14 cellular contexts compared by ENCODE assay signal in the genomic region with DNA sequence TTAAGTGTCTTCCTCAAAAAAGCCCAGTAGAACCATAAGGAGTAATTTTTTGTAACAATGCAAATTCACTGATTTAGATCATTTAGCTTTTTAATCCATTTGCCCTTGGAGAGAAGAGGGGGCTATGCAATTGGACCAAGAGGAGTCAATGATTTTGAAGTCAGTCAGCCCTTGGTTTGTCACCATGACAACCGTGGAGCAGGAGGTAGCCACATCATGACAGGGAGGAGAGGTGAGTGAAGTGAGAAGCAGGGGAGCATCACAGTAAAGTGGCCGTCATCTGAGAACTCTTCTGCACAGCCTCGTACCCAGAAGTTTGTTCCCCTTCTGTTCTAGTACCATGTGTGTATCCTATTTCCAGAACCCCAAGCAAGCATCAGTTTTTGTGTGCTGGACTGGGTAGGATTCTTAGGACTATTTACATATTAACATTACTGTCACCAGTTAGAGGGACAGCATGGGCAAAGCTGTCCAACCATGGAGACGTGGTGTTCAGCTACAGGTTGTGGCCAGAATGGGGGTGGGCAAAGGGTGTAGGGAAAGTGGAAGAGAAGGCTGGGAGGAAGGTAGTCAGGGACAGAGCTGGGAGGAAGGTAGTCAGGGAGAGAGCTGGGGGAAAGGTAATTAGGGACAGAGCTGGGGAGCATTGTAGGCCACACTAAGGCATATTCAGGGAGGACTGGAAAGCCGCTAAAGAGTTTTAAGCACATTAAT. TPM values are rescaled to one million over a fixed set of nuclear protein-coding genes. Genes with fewer than 3 reads are reported as not detected.
DNase-seq lines count a peak whose midpoint lies in the region; ATAC-seq and TF ChIP-seq lines count a peak whose summit lies in the region.
"Had no signal": no experiment of that assay in that cellular context is flagged by ENCODE, and none has a peak within 500 bp of the region (broad histone marks: within the 10 kb centered on the region; RNA-seq: fewer than 3 reads in every experiment).

No MANE protein-coding gene starts in this region.

- H3K9me3 Mint-ChIP-seq in Caco-2 (ENCODE audit: unreplicated experiment) = no peaks in the 10 kb centered on the region
- peaks cover 10% of the 10 kb centered on the region for H3K9me3 Mint-ChIP-seq in nephron progenitor cell
- H3K9me3 Mint-ChIP-seq: stimulated activated naive CD8-positive, alpha-beta T cell treated with anti-CD3 and anti-CD28 coated beads, Interleukin-15, Interleukin-2, amounts not matched to agents 100 ng/mL and 50 ng/mL, for 24 hours; T-helper 1 cell treated with Interleukin-12 subunit alpha and Interleukin-12 subunit beta and Interleukin-4 antibody, amounts not matched to agents 30 μg/mL and 1 μg/mL, for 36 hours had no signal

- H3K27me3 ChIP-seq in Caco-2 (replicated peaks; ENCODE audit: control insufficient read depth, insufficient read depth, low read length) = no peaks in the 10 kb centered on the region
- H3K27me3 ChIP-seq: BLaER1 treated with 17β-estradiol and CSF1 and Interleukin-3, amounts not matched to agents 10 nM and 100 nM had no signal

- intact Hi-C loops in Caco-2 (cut with micrococcal nuclease; ENCODE audit: unreplicated experiment) = no loop called here

- TF ChIP-seq CTCF in Caco-2 (IDR thresholded peaks at IDR 0.05; ENCODE audit: insufficient read depth in 1 of 2, low read depth in 1 of 2, low read length in 1 of 2, severe bottlenecking in 1 of 2, unreplicated experiment in 1 of 2) = no peak
- no peak for TF ChIP-seq CTCF in nephron progenitor cell (IDR thresholded peaks at IDR 0.05)
- no peak for TF ChIP-seq CTCF in GM10248 (IDR thresholded peaks at IDR 0.05; ENCODE audit: control extremely low read depth, extremely low read depth, low read depth, missing control alignments)

- DNase-seq in Caco-2 (no peak), NCI-H526 (lab: John Stamatoyannopoulos, UW) (peak; percentile 63 to 70), cerebellum (ENCODE audit: low spot score) (peak; percentile 23), nephron progenitor cell (no peak), NCI-H2171 (lab: John Stamatoyannopoulos, UW) (no peak), EL (no peak), GM10248 (ENCODE audit: extremely low spot score) (no peak)
- DNase-seq: activated CD4-positive, alpha-beta T cell treated with anti-CD3 and anti-CD28 coated beads, Interleukin-2, amount 50 U/mL, for 1 hour; activated gamma-delta T cell; NCI-H1092 had no signal

- H3K27me3 Mint-ChIP-seq in Caco-2 (ENCODE audit: insufficient read depth, unreplicated experiment) (no peaks in the 10 kb centered on the region), nephron progenitor cell (ENCODE audit: low read depth, poor library complexity) (no peaks in the 10 kb centered on the region)
- H3K27me3 Mint-ChIP-seq: stimulated activated naive CD8-positive, alpha-beta T cell treated with anti-CD3 and anti-CD28 coated beads, Interleukin-15, Interleukin-2, amounts not matched to agents 100 ng/mL and 50 ng/mL, for 24 hours had no signal

- BruUV-seq in Caco-2 (replicated peaks; lab: Mats Ljungman, UMichigan) = no TSS peak

- POLR2A ChIA-PET in Caco-2 (lab: Charles Lee) = no interaction called here
- POLR2A ChIA-PET in GM10248 (lab: Yijun Ruan, JAX) = interaction anchor here (0.6 kb wide), 1 partner anchor 153 kb away, joined by 3 read pairs; no protein-coding TSS in a partner anchor

- H3K36me3 ChIP-seq in Caco-2 (ENCODE audit: control insufficient read depth, insufficient read depth, low read length) = no peaks in the 10 kb centered on the region

- no peaks in the 10 kb centered on the region for H3K4me1 Mint-ChIP-seq in Caco-2 (ENCODE audit: low read depth, unreplicated experiment)
- H3K4me1 Mint-ChIP-seq in nephron progenitor cell = peaks cover 54% of the 10 kb centered on the region

- H3K27ac Mint-ChIP-seq in Caco-2 (ENCODE audit: unreplicated experiment) = peak overlapping the region; percentile 27
- peak overlapping the region; percentile 82 for H3K27ac Mint-ChIP-seq in nephron progenitor cell
- H3K27ac Mint-ChIP-seq: stimulated activated naive CD8-positive, alpha-beta T cell treated with anti-CD3 and anti-CD28 coated beads, Interleukin-15, Interleukin-2, amounts not matched to agents 100 ng/mL and 50 ng/mL, for 24 hours; T-helper 1 cell treated with Interleukin-12 subunit alpha and Interleukin-12 subunit beta and Interleukin-4 antibody, amounts not matched to agents 30 μg/mL and 1 μg/mL, for 36 hours had no signal

- no peaks in the 10 kb centered on the region for H3K4me1 ChIP-seq in Caco-2

- ATAC-seq in GM21423 (IDR thresholded peaks at IDR 0.05; ENCODE audit: unreplicated experiment) = no peak

- H3K4me3 Mint-ChIP-seq in Caco-2 (ENCODE audit: unreplicated experiment) = no peak overlapping the region
- peak overlapping the region; percentile 2 for H3K4me3 Mint-ChIP-seq in nephron progenitor cell
- H3K4me3 Mint-ChIP-seq: stimulated activated naive CD8-positive, alpha-beta T cell treated with anti-CD3 and anti-CD28 coated beads, Interleukin-15, Interleukin-2, amounts not matched to agents 100 ng/mL and 50 ng/mL, for 24 hours; T-helper 1 cell treated with Interleukin-12 subunit alpha and Interleukin-12 subunit beta and Interleukin-4 antibody, amounts not matched to agents 30 μg/mL and 1 μg/mL, for 36 hours had no signal

- peaks cover 16% of the 10 kb centered on the region for H3K36me3 Mint-ChIP-seq in Caco-2 (ENCODE audit: insufficient read depth, unreplicated experiment)
- peaks cover 27% of the 10 kb centered on the region for H3K36me3 Mint-ChIP-seq in nephron progenitor cell (ENCODE audit: low read depth)

- CTCF ChIA-PET in Caco-2 (lab: Charles Lee) (no interaction called here), GM10248 (lab: Yijun Ruan, JAX) (interaction anchor here (1.0 to 2.2 kb wide), 5 partner anchors 9 to 72 kb away, joined by 3 to 7 read pairs (median 4); no protein-coding TSS in a partner anchor)

- H3K9me3 ChIP-seq in Caco-2 = no peaks in the 10 kb centered on the region

- H3K4me3 ChIP-seq in Caco-2 (ENCODE audit: low read depth, low read length) = no peak overlapping the region
- H3K4me3 ChIP-seq: BLaER1 treated with 17β-estradiol and CSF1 and Interleukin-3, amounts not matched to agents 10 nM and 100 nM had no signal

RNA-seq across cellular contexts. Expression of a gene that starts 13.1 kb away (rescaled TPM):
- total RNA-seq in Caco-2 (2022) (76.1 and 78.8 TPM in 2 replicates), cerebellum (92.3 TPM)

Comparison
In these comparisons a context has a peak if more than half of its experiments do, and no peak if none do; other contexts are left out.
1. DNase-seq: peak in NCI-H526 (2 of 2) and cerebellum (single experiment); none in Caco-2 (0 of 2), nephron progenitor cell (single experiment), NCI-H2171 (single experiment), EL (single experiment) and GM10248 (single experiment).